ENCODE assay signal across 1 cellular context in genomic region chr2:176117823-176118376, GRCh38.
TF ChIP-seq lines count a peak whose summit lies in the region.

No MANE protein-coding gene starts in this region.

TF ChIP-seq in WTC11, 78 proteins besides CTCF, POLR2A, EP300 and RAD21:
- TF ChIP-seq JAZF1 (CRISPR knock-in tag; IDR thresholded peaks at IDR 0.05) = no peak
- TF ChIP-seq ZNF138 (CRISPR knock-in tag; conservative IDR thresholded peaks at IDR 0.05) = no peak
- TF ChIP-seq, protein P1, sequence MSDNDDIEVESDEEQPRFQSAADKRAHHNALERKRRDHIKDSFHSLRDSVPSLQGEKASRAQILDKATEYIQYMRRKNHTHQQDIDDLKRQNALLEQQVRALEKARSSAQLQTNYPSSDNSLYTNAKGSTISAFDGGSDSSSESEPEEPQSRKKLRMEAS (CRISPR knock-in tag; IDR thresholded peaks at IDR 0.05) = no peak
- TF ChIP-seq MYBL2 (CRISPR knock-in tag; IDR thresholded peaks at IDR 0.05) = no peak
- TF ChIP-seq ELF4 (CRISPR knock-in tag; IDR thresholded peaks at IDR 0.05; ENCODE audit: low read depth) = no peak
- no peak for TF ChIP-seq GRHL2 (CRISPR knock-in tag; IDR thresholded peaks at IDR 0.05; ENCODE audit: insufficient replicate concordance, severe bottlenecking)
- TF ChIP-seq E2F5 (CRISPR knock-in tag; IDR thresholded peaks at IDR 0.05) = no peak
- TF ChIP-seq, protein P2, sequence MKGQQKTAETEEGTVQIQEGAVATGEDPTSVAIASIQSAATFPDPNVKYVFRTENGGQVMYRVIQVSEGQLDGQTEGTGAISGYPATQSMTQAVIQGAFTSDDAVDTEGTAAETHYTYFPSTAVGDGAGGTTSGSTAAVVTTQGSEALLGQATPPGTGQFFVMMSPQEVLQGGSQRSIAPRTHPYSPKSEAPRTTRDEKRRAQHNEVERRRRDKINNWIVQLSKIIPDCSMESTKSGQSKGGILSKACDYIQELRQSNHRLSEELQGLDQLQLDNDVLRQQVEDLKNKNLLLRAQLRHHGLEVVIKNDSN (CRISPR knock-in tag; IDR thresholded peaks at IDR 0.05) = no peak
- no peak for TF ChIP-seq ZSCAN18 (CRISPR knock-in tag; IDR thresholded peaks at IDR 0.05)
- no peak for TF ChIP-seq MXD4 (CRISPR knock-in tag; IDR thresholded peaks at IDR 0.05; ENCODE audit: borderline replicate concordance)
- TF ChIP-seq E2F4 (CRISPR knock-in tag; IDR thresholded peaks at IDR 0.05; ENCODE audit: borderline replicate concordance, low read depth) = no peak
- TF ChIP-seq ZNF121 (CRISPR knock-in tag; IDR thresholded peaks at IDR 0.05) = no peak
- no peak for TF ChIP-seq IRF1 (CRISPR knock-in tag; IDR thresholded peaks at IDR 0.05)
- TF ChIP-seq, protein P3, sequence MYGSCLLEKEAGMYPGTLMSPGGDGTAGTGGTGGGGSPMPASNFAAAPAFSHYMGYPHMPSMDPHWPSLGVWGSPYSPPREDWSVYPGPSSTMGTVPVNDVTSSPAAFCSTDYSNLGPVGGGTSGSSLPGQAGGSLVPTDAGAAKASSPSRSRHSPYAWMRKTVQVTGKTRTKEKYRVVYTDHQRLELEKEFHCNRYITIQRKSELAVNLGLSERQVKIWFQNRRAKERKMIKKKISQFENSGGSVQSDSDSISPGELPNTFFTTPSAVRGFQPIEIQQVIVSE (CRISPR knock-in tag; IDR thresholded peaks at IDR 0.05; ENCODE audit: borderline replicate concordance) = no peak
- TF ChIP-seq CREB1 (CRISPR knock-in tag; IDR thresholded peaks at IDR 0.05) = no peak
- no peak for TF ChIP-seq TEAD4 (CRISPR knock-in tag; IDR thresholded peaks at IDR 0.05)
- no peak for TF ChIP-seq PREB (CRISPR knock-in tag; IDR thresholded peaks at IDR 0.05; ENCODE audit: borderline replicate concordance)
- TF ChIP-seq SP1 (CRISPR knock-in tag; conservative IDR thresholded peaks at IDR 0.05) = no peak
- TF ChIP-seq, protein P4, sequence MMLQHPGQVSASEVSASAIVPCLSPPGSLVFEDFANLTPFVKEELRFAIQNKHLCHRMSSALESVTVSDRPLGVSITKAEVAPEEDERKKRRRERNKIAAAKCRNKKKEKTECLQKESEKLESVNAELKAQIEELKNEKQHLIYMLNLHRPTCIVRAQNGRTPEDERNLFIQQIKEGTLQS (CRISPR knock-in tag; conservative IDR thresholded peaks at IDR 0.05) = no peak
- TF ChIP-seq ZBTB21 (CRISPR knock-in tag; IDR thresholded peaks at IDR 0.05; ENCODE audit: borderline replicate concordance) = no peak
